In the genomic region with DNA sequence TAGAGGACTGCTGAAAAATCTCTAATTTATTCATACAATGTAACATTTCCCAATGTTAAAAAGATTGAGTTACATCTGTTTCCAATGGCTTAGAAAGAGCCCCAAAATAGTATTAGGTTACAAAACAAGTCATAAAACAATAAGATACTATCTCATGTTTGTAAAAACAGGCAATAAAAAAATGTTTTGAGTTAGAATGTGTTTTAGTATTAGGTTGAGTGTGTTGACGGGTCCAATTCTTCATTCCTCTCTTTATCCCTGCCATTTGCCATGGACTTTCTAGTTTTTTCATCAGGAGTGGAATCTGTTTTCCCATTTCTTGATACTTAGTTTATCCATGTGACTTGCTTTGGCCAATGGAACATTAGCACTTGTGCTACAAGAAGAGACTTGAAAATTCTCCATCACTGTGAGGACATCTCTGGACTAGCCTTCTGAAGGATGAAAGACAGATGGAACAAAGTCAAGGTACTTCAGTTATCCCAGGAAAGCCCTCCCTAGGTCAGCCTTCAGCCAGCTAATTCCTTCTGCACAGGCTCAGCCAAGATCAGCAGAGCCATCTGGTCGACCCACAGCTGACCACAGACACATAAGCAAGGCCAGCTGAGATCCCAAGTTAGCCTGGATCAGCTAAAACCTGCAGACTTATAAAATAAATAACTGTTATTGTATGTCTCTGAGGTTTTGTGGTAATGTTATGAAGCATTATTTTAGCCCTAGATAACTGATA, we compare ENCODE assay signal across 26 cellular contexts.
DNase-seq lines count a peak whose midpoint lies in the region; FAIRE-seq and TF ChIP-seq lines count a peak whose summit lies in the region.
"Had no signal": no experiment of that assay in that cellular context is flagged by ENCODE, and none has a peak within 500 bp of the region (broad histone marks: within the 10 kb centered on the region; RNA-seq: fewer than 3 reads in every experiment).

No MANE protein-coding gene starts in this region.

- H3K9me3 ChIP-seq in AG04450 (ENCODE audit: control insufficient read depth, insufficient read depth, low read length) = peaks cover 5% of the 10 kb centered on the region
- H3K9me3 ChIP-seq: upper lobe of right lung had no signal

- H3K4me3 ChIP-seq in AG04450 (ENCODE audit: low read depth, low read length) (no peak overlapping the region), foreskin fibroblast (ENCODE audit: low read depth in 1 of 2, low read length in 2 of 2) (no peak overlapping the region)
- H3K4me3 ChIP-seq: upper lobe of right lung had no signal

- CTCF ChIA-PET in AG04450 (lab: Charles Lee) = no interaction called here
- CTCF ChIA-PET in activated CD4-positive, alpha-beta memory T cell treated with anti-CD3 and anti-CD28 coated beads for 36 hours (lab: Charles Lee) = no interaction called here

- no peak overlapping the region for H3K4me3 Mint-ChIP-seq in activated CD4-positive, alpha-beta memory T cell treated with anti-CD3 and anti-CD28 coated beads for 36 hours
- H3K4me3 Mint-ChIP-seq: CD4-positive, CD25-positive, alpha-beta regulatory T cell; endodermal cell; nephron had no signal

- H3K9me3 Mint-ChIP-seq in activated CD4-positive, alpha-beta memory T cell treated with anti-CD3 and anti-CD28 coated beads for 36 hours = no peaks in the 10 kb centered on the region
- H3K9me3 Mint-ChIP-seq: endodermal cell had no signal

- no peak for TF ChIP-seq POLR2A in H54 (IDR thresholded peaks at IDR 0.05; ENCODE audit: low read depth, low read length)

- no peaks in the 10 kb centered on the region for H3K27me3 ChIP-seq in AG04450 (ENCODE audit: control insufficient read depth, insufficient read depth, low read length)
- H3K27me3 ChIP-seq: upper lobe of right lung had no signal

- no peaks in the 10 kb centered on the region for H3K27me3 Mint-ChIP-seq in activated CD4-positive, alpha-beta memory T cell treated with anti-CD3 and anti-CD28 coated beads for 36 hours

- H3K27ac Mint-ChIP-seq in activated CD4-positive, alpha-beta memory T cell treated with anti-CD3 and anti-CD28 coated beads for 36 hours = no peak overlapping the region
- H3K27ac Mint-ChIP-seq: CD4-positive, CD25-positive, alpha-beta regulatory T cell; endodermal cell had no signal

- no peaks in the 10 kb centered on the region for H3K4me1 Mint-ChIP-seq in activated CD4-positive, alpha-beta memory T cell treated with anti-CD3 and anti-CD28 coated beads for 36 hours (ENCODE audit: low read depth)
- H3K4me1 Mint-ChIP-seq: CD4-positive, CD25-positive, alpha-beta regulatory T cell; endodermal cell; nephron had no signal

- H3K36me3 Mint-ChIP-seq in activated CD4-positive, alpha-beta memory T cell treated with anti-CD3 and anti-CD28 coated beads for 36 hours = no peaks in the 10 kb centered on the region
- H3K36me3 Mint-ChIP-seq: CD4-positive, CD25-positive, alpha-beta regulatory T cell had no signal

- peak; percentile 6 for FAIRE-seq in H54 (lab: Jason Lieb, UNC)
- FAIRE-seq: A204.1, frontal cortex, small intestine had no signal

- POLR2A ChIA-PET in AG04450 (lab: Yijun Ruan, JAX) = no interaction called here
- POLR2A ChIA-PET in activated CD4-positive, alpha-beta memory T cell treated with anti-CD3 and anti-CD28 coated beads for 36 hours (lab: Charles Lee) = no interaction called here

- no peak overlapping the region for H3K27ac ChIP-seq in AG04450 (ENCODE audit: low read depth, low read length)
- H3K27ac ChIP-seq: upper lobe of right lung, VCaP had no signal

- TF ChIP-seq CTCF in AG04450 (IDR thresholded peaks at IDR 0.05; ENCODE audit: low read depth, low read length) = no peak
- TF ChIP-seq CTCF in foreskin fibroblast (IDR thresholded peaks at IDR 0.05; ENCODE audit: low read depth, low read length) = no peak

- peak; percentile 82 for DNase-seq in AG04450 (ENCODE audit: low read depth, low spot score)
- DNase-seq in H54 (ENCODE audit: insufficient read length, low spot score) = no peak
- DNase-seq in amniotic epithelial cell (ENCODE audit: low read depth) = peak; percentile 91
- DNase-seq in foreskin fibroblast = peak; percentile 51 to 66
- no peak for DNase-seq in activated CD4-positive, alpha-beta T cell treated with anti-CD3 and anti-CD28 coated beads for 1 hour
- DNase-seq in cerebellar cortex (ENCODE audit: low spot score) = no peak
- no peak for DNase-seq in activated CD4-positive, alpha-beta memory T cell treated with anti-CD3 and anti-CD28 coated beads for 36 hours
- DNase-seq in stimulated activated CD4-positive, alpha-beta T cell treated with anti-CD3 and anti-CD28 coated beads, Interleukin-4, amount 100 ng/mL, for 24 hours = no peak
- DNase-seq: activated CD4-positive, alpha-beta T cell treated with anti-CD3 and anti-CD28 coated beads, Interleukin-2, amount 50 U/mL, for 48 hours; activated naive CD4-positive, alpha-beta T cell; activated T-cell treated with anti-CD3 and anti-CD28 coated beads for 4 hours; aorta; CD4-positive, CD25-positive, alpha-beta regulatory T cell; endodermal cell; Kasumi-1; left cardiac atrium; NCI-H1417; NCI-H524 treated with DMSO at 0.1 percent for 48 hours; small intestine; stimulated activated CD4-positive, alpha-beta T cell treated with anti-CD3 and anti-CD28 coated beads, Interleukin-4, amount 100 ng/mL, for 4 hours; T-helper 1 cell; upper lobe of right lung had no signal

- intact Hi-C loops in activated CD4-positive, alpha-beta memory T cell treated with anti-CD3 and anti-CD28 coated beads for 36 hours (cut with micrococcal nuclease) = no loop called here

Comparison
In these comparisons a context has a peak if more than half of its experiments do, and no peak if none do; other contexts are left out.
1. DNase-seq: peak in AG04450 (single experiment), amniotic epithelial cell (single experiment) and foreskin fibroblast (2 of 2); none in H54 (single experiment), activated CD4-positive, alpha-beta T cell treated with anti-CD3 and anti-CD28 coated beads for 1 hour (single experiment), cerebellar cortex (single experiment), activated CD4-positive, alpha-beta memory T cell treated with anti-CD3 and anti-CD28 coated beads for 36 hours (single experiment) and stimulated activated CD4-positive, alpha-beta T cell treated with anti-CD3 and anti-CD28 coated beads, Interleukin-4, amount 100 ng/mL, for 24 hours (single experiment).